12 cellular contexts compared by ENCODE assay signal in the genomic region with DNA sequence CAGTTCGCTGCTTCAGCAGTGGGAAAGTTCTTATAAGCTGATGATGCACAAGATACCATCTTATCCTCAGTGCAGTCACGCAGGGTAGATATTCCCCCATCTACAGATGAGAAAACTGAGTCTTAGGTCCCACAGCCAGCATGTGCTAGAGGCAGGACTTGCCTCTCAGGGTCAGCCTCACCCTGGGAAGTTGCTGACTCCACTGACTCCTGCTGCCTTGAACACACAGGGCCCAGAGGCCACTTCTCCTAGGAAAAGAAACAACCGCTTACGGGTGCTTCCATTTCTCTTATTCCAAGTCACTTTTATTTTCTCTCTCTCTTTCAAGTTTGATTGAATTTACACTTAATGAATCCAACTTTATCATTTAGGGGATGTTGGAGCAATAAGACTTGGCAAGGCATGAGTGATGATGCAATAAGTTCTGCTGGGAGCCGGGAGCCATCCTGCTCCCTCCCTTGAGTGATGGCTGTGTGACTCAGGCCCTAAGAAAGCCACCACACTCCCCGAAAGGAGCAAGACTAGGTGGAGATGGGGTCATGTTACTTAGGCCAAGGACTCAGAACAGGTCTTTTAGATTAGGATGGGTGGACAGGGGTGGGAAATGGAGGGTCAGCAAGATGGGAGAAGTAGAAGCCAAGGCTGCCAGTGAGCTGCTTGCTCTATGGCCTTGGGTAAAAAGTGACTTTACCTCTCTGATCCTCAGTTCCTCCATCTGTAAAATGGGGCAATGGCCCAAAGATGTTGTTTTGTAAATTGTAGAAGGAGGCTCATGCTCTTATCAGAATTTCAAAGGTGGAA.
A peak's percentile ranks its signal among the peaks of the same experiment; 100 is the strongest.
DNase-seq lines count a peak whose midpoint lies in the region; ATAC-seq and TF ChIP-seq lines count a peak whose summit lies in the region.
"Had no signal": no experiment of that assay in that cellular context is flagged by ENCODE, and none has a peak within 500 bp of the region (broad histone marks: within the 10 kb centered on the region; RNA-seq: fewer than 3 reads in every experiment).

No MANE protein-coding gene starts in this region.

- H3K27me3 ChIP-seq in mammary epithelial cell (ENCODE audit: insufficient read depth, low read length) (no peaks in the 10 kb centered on the region), kidney epithelial cell (ENCODE audit: control insufficient read depth, insufficient read depth, low read length) (no peaks in the 10 kb centered on the region)
- no peaks in the 10 kb centered on the region for H3K27me3 ChIP-seq in CD4-positive, alpha-beta memory T cell (ENCODE audit: insufficient read depth, low read length)
- H3K27me3 ChIP-seq: BLaER1 had no signal

- H3K27ac ChIP-seq in mammary epithelial cell (ENCODE audit: insufficient read depth, low read depth, low read length) = no peak overlapping the region
- H3K27ac ChIP-seq in CD4-positive, alpha-beta memory T cell (ENCODE audit: low read depth, low read length) = no peak overlapping the region
- H3K27ac ChIP-seq: BLaER1 had no signal

- no peaks in the 10 kb centered on the region for H3K36me3 ChIP-seq in mammary epithelial cell (ENCODE audit: insufficient read depth, low read length)
- no peaks in the 10 kb centered on the region for H3K36me3 ChIP-seq in kidney epithelial cell (ENCODE audit: control insufficient read depth, insufficient read depth, low read length)
- H3K36me3 ChIP-seq in CD4-positive, alpha-beta memory T cell (ENCODE audit: insufficient read depth, low read length) = no peaks in the 10 kb centered on the region
- H3K36me3 ChIP-seq: BLaER1 had no signal

- H3K4me3 Mint-ChIP-seq in CD4-positive, alpha-beta memory T cell = no peak overlapping the region

- BruUV-seq in mammary epithelial cell (replicated peaks; lab: Mats Ljungman, UMichigan) = no TSS peak

- H3K27me3 Mint-ChIP-seq in CD4-positive, alpha-beta memory T cell = peaks cover 11 to 19% of the 10 kb centered on the region in 2 donors

- intact Hi-C loops in Right ventricle myocardium inferior (cut with DNase I) = loop anchor here (1.0 to 10.0 kb wide), 2 partner anchors 66 to 225 kb away; a partner anchor contains a TSS
- intact Hi-C loops in cardiac septum (cut with DNase I) = loop anchor here (2.0 to 10.0 kb wide), 3 partner anchors 69 to 224 kb away; a partner anchor contains a TSS
- intact Hi-C loops in mammary epithelial cell (cut with micrococcal nuclease) = loop anchor here (5.0 to 10.0 kb wide), 4 partner anchors 71 to 486 kb away; no protein-coding TSS in a partner anchor
- intact Hi-C loops in CD4-positive, alpha-beta memory T cell (cut with micrococcal nuclease) = no loop called here

- no peak for DNase-seq in Right ventricle myocardium inferior (ENCODE audit: missing footprints)
- DNase-seq in cardiac septum (ENCODE audit: low spot score) = no peak
- peak; percentile 77 for DNase-seq in mammary epithelial cell
- DNase-seq in kidney epithelial cell (ENCODE audit: low read depth) = peak; percentile 28
- no peak for DNase-seq in activated CD4-positive, CD25-positive, alpha-beta regulatory T cell treated with anti-CD3 and anti-CD28 coated beads, Interleukin-2, amount 50 U/mL, for 72 hours
- DNase-seq in CD4-positive, alpha-beta memory T cell = no peak
- DNase-seq in cerebellum (ENCODE audit: low spot score) = no peak
- DNase-seq: occipital lobe; RPMI8226; stimulated activated CD8-positive, alpha-beta memory T cell treated with anti-CD3 and anti-CD28 coated beads, Interleukin-4, amount 100 ng/mL, for 48 hours had no signal

- H3K4me2 ChIP-seq in mammary epithelial cell (ENCODE audit: insufficient read depth, low read depth, low read length) = no peak overlapping the region

- H3K9me3 Mint-ChIP-seq in CD4-positive, alpha-beta memory T cell = no peaks in the 10 kb centered on the region

- H3K4me1 ChIP-seq in mammary epithelial cell (ENCODE audit: insufficient read depth, low read length) = peaks cover 4% of the 10 kb centered on the region
- no peaks in the 10 kb centered on the region for H3K4me1 ChIP-seq in CD4-positive, alpha-beta memory T cell (ENCODE audit: insufficient read depth, low read length)

- H3K27ac Mint-ChIP-seq in CD4-positive, alpha-beta memory T cell = no peak overlapping the region

- POLR2A ChIA-PET in CD4-positive, alpha-beta memory T cell (lab: Charles Lee; ENCODE audit: partially characterized antibody) = no interaction called here

- no peaks in the 10 kb centered on the region for H4K20me1 ChIP-seq in mammary epithelial cell (ENCODE audit: insufficient read depth, low read length)
- H4K20me1 ChIP-seq: BLaER1 had no signal

- H3K36me3 Mint-ChIP-seq in CD4-positive, alpha-beta memory T cell = no peaks in the 10 kb centered on the region

- H3K9ac ChIP-seq in mammary epithelial cell (ENCODE audit: insufficient read depth, low read length) = no peak overlapping the region
- H3K9ac ChIP-seq: BLaER1 had no signal

- no peaks in the 10 kb centered on the region for H3K9me3 ChIP-seq in mammary epithelial cell (replicated peaks; ENCODE audit: insufficient read depth, low read length)
- no peaks in the 10 kb centered on the region for H3K9me3 ChIP-seq in CD4-positive, alpha-beta memory T cell (ENCODE audit: control insufficient read depth in 1 of 2, low read length in 2 of 2)
- H3K9me3 ChIP-seq: BLaER1 had no signal

- dilution Hi-C loops in mammary epithelial cell (cut with HindIII; ENCODE audit: low sequenced_read_pairs) = no loop called here

- H2AFZ ChIP-seq in mammary epithelial cell (ENCODE audit: low read depth, low read length) = peak overlapping the region; percentile 1

- 58% methylated on average over 5 of the region's 6 CpGs for WGBS in mammary epithelial cell (ENCODE audit: low coverage, missing lambda C conversion rate)

- H3K4me1 Mint-ChIP-seq in CD4-positive, alpha-beta memory T cell = peaks cover 0 to 3% (median 0%) of the 10 kb centered on the region in 4 donors

- CTCF ChIA-PET in mammary epithelial cell (lab: Charles Lee; ENCODE audit: low non-redundant PET) = no interaction called here
- CTCF ChIA-PET in CD4-positive, alpha-beta memory T cell (lab: Charles Lee; ENCODE audit: partially characterized antibody) = interaction anchor here (0.9 to 5.0 kb wide), 5 partner anchors 8 to 70 kb away, joined by 3 to 28 read pairs (median 3); no protein-coding TSS in a partner anchor

- TF ChIP-seq CTCF in mammary epithelial cell (conservative IDR thresholded peaks at IDR 0.05 in 1 of 2, IDR thresholded peaks at IDR 0.05 in 1 of 2; ENCODE audit: extremely low read depth in 1 of 2, insufficient read depth in 1 of 2, low read depth in 1 of 2, low read length in 2 of 2) (no peak), kidney epithelial cell (IDR thresholded peaks at IDR 0.05; ENCODE audit: insufficient read depth, low read length, poor library complexity, severe bottlenecking) (no peak)

- ATAC-seq in Right ventricle myocardium inferior (peak; percentile 89), GM19324 (IDR thresholded peaks at IDR 0.05; ENCODE audit: low FRiP score, unreplicated experiment) (no peak)

- in situ Hi-C loops in mammary epithelial cell (cut with MboI; ENCODE audit: low sequenced_read_pairs in 2 of 2) = no loop called here

- H3K79me2 ChIP-seq in mammary epithelial cell (ENCODE audit: insufficient read depth, low read length) = no peaks in the 10 kb centered on the region

- H3K4me3 ChIP-seq in mammary epithelial cell (replicated peaks in 1 of 3; ENCODE audit: insufficient read depth in 1 of 3, low read depth in 2 of 3, low read length in 3 of 3) (no peak overlapping the region), kidney epithelial cell (ENCODE audit: low read depth, low read length) (no peak overlapping the region)
- H3K4me3 ChIP-seq in CD4-positive, alpha-beta memory T cell (ENCODE audit: low read length in 2 of 2) = no peak overlapping the region
- H3K4me3 ChIP-seq: BLaER1 had no signal

Comparison
In these comparisons a context has a peak if more than half of its experiments do, and no peak if none do; other contexts are left out.
1. DNase-seq: peak in mammary epithelial cell (single experiment) and kidney epithelial cell (single experiment); none in Right ventricle myocardium inferior (single experiment), cardiac septum (single experiment), activated CD4-positive, CD25-positive, alpha-beta regulatory T cell treated with anti-CD3 and anti-CD28 coated beads, Interleukin-2, amount 50 U/mL, for 72 hours (single experiment), CD4-positive, alpha-beta memory T cell (0 of 5) and cerebellum (single experiment).